ENCODE assay signal across 1 cellular context in the genomic region with DNA sequence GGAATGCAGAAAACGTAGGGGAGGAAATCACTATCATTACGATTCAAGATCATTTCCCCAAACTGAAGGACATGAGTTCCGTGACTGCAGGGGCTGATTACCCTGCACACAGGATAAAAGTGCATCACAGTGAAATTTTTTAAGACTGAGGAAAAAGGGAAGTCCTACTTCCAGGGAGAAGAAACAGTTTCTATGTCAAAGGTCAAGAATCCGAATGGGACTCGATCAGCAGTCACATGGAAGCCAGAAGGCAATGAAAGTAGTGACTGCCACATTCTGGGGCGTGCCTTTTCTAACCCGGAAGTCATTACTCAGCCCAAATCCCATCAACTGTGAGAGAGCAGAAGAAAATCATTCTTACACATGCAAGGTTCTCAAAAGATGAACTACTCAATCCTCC.
A peak's percentile ranks its signal among the peaks of the same experiment; 100 is the strongest.
TF ChIP-seq lines count a peak whose summit lies in the region.

No MANE protein-coding gene starts in this region.

TF ChIP-seq in K562, 482 proteins besides CTCF, POLR2A, EP300 and RAD21:
- TF ChIP-seq ATF7 (IDR thresholded peaks at IDR 0.05) (no peak), MGA (IDR thresholded peaks at IDR 0.05) (0 out of 2 replicates have a peak, but pooled peaks have one; percentile 26), HOXB6 (CRISPR knock-in tag; IDR thresholded peaks at IDR 0.05; ENCODE audit: borderline replicate concordance) (no peak), ELF1 (tag; IDR thresholded peaks at IDR 0.05) (peak; percentile 58), RFX1 (IDR thresholded peaks at IDR 0.05) (no peak), ZNF668 (CRISPR knock-in tag; IDR thresholded peaks at IDR 0.05) (no peak), U2AF2 (optimal IDR thresholded peaks at IDR 0.05; ENCODE audit: low read depth, low read length) (no peak), ZNF57 (CRISPR knock-in tag; IDR thresholded peaks at IDR 0.05) (no peak), ZNF780A (CRISPR knock-in tag; IDR thresholded peaks at IDR 0.05) (no peak), EP400 (IDR thresholded peaks at IDR 0.05) (peak; percentile 35; the same call in 1 of the 2 replicates), NR2C1 (IDR thresholded peaks at IDR 0.05) (peak; percentile 85), NR2C1 (tag; IDR thresholded peaks at IDR 0.05) (peak; percentile 87), TSHZ1 (CRISPR knock-in tag; IDR thresholded peaks at IDR 0.05) (no peak), POLR3G (IDR thresholded peaks at IDR 0.05; ENCODE audit: extremely low read depth, insufficient read length, insufficient replicate concordance) (no peak), CCAR2 (IDR thresholded peaks at IDR 0.05; ENCODE audit: low read depth, low read length) (no peak), ZNF23 (CRISPR knock-in tag; IDR thresholded peaks at IDR 0.05) (no peak), GTF2F1 (IDR thresholded peaks at IDR 0.05; ENCODE audit: low read depth, low read length) (no peak), NUFIP1 (IDR thresholded peaks at IDR 0.05; ENCODE audit: partially characterized antibody) (no peak), HDAC2 (IDR thresholded peaks at IDR 0.05) (no peak), HDAC3 (IDR thresholded peaks at IDR 0.05; ENCODE audit: borderline replicate concordance, partially characterized antibody) (no peak), ETV1 (tag; conservative IDR thresholded peaks at IDR 0.05; ENCODE audit: low read depth) (no peak), FOXK1 (CRISPR knock-in tag; IDR thresholded peaks at IDR 0.05; ENCODE audit: borderline replicate concordance) (no peak), C11orf30 (IDR thresholded peaks at IDR 0.05; ENCODE audit: low read depth) (peak; percentile 15; the same call in 1 of the 2 replicates), ADNP (tag; IDR thresholded peaks at IDR 0.05) (no peak), KDM4B (IDR thresholded peaks at IDR 0.05; ENCODE audit: borderline replicate concordance in 2 of 2, low read depth in 1 of 2) (no peak), PRMT5 (CRISPR knock-in tag; IDR thresholded peaks at IDR 0.05) (no peak), SPI1 (IDR thresholded peaks at IDR 0.05; ENCODE audit: borderline replicate concordance, low read depth, low read length) (peak; percentile 63; the same call in 1 of the 2 replicates), ZNF316 (IDR thresholded peaks at IDR 0.05) (peak; percentile 16; the same call in 1 of the 2 replicates), FOXA1 (IDR thresholded peaks at IDR 0.05; ENCODE audit: borderline replicate concordance) (no peak), SRSF1 (IDR thresholded peaks at IDR 0.05; ENCODE audit: low read depth, low read length) (no peak), SMAD1 (IDR thresholded peaks at IDR 0.05; ENCODE audit: low read depth, low read length, partially characterized antibody) (no peak), ZNF311 (CRISPR knock-in tag; IDR thresholded peaks at IDR 0.05) (no peak), GABPB1 (CRISPR knock-in tag; IDR thresholded peaks at IDR 0.05) (0 out of 2 replicates have a peak, but pooled peaks have one; percentile 16), ZNF592 (IDR thresholded peaks at IDR 0.05) (peak; percentile 49; the same call in 1 of the 2 replicates), NR2C2 (CRISPR knock-in tag; IDR thresholded peaks at IDR 0.05) (0 out of 2 replicates have a peak, but pooled peaks have one; percentile 46), NR2C2 (tag; IDR thresholded peaks at IDR 0.05) (peak; percentile 44; the same call in 1 of the 2 replicates)
- TF ChIP-seq, protein P1, sequence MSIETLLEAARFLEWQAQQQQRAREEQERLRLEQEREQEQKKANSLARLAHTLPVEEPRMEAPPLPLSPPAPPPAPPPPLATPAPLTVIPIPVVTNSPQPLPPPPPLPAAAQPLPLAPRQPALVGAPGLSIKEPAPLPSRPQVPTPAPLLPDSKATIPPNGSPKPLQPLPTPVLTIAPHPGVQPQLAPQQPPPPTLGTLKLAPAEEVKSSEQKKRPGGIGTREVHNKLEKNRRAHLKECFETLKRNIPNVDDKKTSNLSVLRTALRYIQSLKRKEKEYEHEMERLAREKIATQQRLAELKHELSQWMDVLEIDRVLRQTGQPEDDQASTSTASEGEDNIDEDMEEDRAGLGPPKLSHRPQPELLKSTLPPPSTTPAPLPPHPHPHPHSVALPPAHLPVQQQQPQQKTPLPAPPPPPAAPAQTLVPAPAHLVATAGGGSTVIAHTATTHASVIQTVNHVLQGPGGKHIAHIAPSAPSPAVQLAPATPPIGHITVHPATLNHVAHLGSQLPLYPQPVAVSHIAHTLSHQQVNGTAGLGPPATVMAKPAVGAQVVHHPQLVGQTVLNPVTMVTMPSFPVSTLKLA (conservative IDR thresholded peaks at IDR 0.05): peak in 1 of 2 experiments; percentile 37; a peak in 1 of 4 replicates
- TF ChIP-seq, protein P2, sequence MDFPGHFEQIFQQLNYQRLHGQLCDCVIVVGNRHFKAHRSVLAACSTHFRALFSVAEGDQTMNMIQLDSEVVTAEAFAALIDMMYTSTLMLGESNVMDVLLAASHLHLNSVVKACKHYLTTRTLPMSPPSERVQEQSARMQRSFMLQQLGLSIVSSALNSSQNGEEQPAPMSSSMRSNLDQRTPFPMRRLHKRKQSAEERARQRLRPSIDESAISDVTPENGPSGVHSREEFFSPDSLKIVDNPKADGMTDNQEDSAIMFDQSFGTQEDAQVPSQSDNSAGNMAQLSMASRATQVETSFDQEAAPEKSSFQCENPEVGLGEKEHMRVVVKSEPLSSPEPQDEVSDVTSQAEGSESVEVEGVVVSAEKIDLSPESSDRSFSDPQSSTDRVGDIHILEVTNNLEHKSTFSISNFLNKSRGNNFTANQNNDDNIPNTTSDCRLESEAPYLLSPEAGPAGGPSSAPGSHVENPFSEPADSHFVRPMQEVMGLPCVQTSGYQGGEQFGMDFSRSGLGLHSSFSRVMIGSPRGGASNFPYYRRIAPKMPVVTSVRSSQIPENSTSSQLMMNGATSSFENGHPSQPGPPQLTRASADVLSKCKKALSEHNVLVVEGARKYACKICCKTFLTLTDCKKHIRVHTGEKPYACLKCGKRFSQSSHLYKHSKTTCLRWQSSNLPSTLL (IDR thresholded peaks at IDR 0.05): no peak
